ENCODE assay signal across 8 cellular contexts in the genomic region with DNA sequence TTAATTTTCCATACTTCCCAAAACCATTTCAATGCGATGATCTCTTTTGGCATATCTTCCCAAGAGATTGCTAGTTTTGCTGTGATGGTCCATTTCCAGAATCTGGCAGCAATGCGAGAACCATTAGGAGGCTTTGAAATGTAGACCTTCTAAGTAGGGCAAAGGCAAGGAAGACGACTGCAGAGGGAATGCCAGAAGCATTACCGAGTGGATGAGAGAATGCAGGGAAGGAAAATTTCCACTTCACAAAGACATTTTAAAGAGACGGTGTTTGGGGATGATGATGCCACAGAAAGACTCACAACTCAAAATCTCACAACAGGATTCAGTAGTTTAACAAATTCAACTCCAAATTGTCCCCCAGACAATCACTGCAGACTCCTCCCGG.
DNase-seq lines count a peak whose midpoint lies in the region; ATAC-seq and TF ChIP-seq lines count a peak whose summit lies in the region.

No MANE protein-coding gene starts in this region.

- POLR2A ChIA-PET in GM10248 (lab: Yijun Ruan, JAX) = no interaction called here

- H3K27me3 Mint-ChIP-seq in T-helper 1 cell treated with Interleukin-12 subunit alpha and Interleukin-12 subunit beta and Interleukin-4 antibody, amounts not matched to agents 30 μg/mL and 1 μg/mL, for 36 hours (ENCODE audit: low read depth) = no peaks in the 10 kb centered on the region
- H3K27me3 Mint-ChIP-seq in activated naive CD8-positive, alpha-beta T cell treated with anti-CD3 and anti-CD28 coated beads, Interleukin-2, amount 50 U/mL, for 24 hours = peaks cover 3% of the 10 kb centered on the region

- H3K9ac ChIP-seq in iPS-15b (ENCODE audit: low read depth, low read length) = no peak overlapping the region

- peaks cover 20% of the 10 kb centered on the region for H3K4me1 Mint-ChIP-seq in T-helper 1 cell treated with Interleukin-12 subunit alpha and Interleukin-12 subunit beta and Interleukin-4 antibody, amounts not matched to agents 30 μg/mL and 1 μg/mL, for 36 hours (ENCODE audit: low read depth)
- H3K4me1 Mint-ChIP-seq in activated naive CD8-positive, alpha-beta T cell treated with anti-CD3 and anti-CD28 coated beads, Interleukin-2, amount 50 U/mL, for 24 hours = peaks cover 22% of the 10 kb centered on the region

- H3K27ac Mint-ChIP-seq in T-helper 1 cell treated with Interleukin-12 subunit alpha and Interleukin-12 subunit beta and Interleukin-4 antibody, amounts not matched to agents 30 μg/mL and 1 μg/mL, for 36 hours = no peak overlapping the region
- H3K27ac Mint-ChIP-seq in activated naive CD8-positive, alpha-beta T cell treated with anti-CD3 and anti-CD28 coated beads, Interleukin-2, amount 50 U/mL, for 24 hours = no peak overlapping the region

- H3K9me3 ChIP-seq in iPS-15b (ENCODE audit: control insufficient read depth, insufficient read depth, low read length) = no peaks in the 10 kb centered on the region

- peak overlapping the region; percentile 84 for H3K4me3 ChIP-seq in iPS-15b (ENCODE audit: low read depth, low read length)

- peaks cover 3% of the 10 kb centered on the region for H3K4me1 ChIP-seq in iPS-15b (ENCODE audit: control insufficient read depth, insufficient read depth, low read length)

- DNase-seq in T-helper 1 cell = no peak
- no peak for DNase-seq in activated naive CD8-positive, alpha-beta T cell treated with anti-CD3 and anti-CD28 coated beads, Interleukin-2, amount 50 U/mL, for 24 hours
- peak; percentile 48 for DNase-seq in stromal cell of bone marrow (ENCODE audit: low read depth)
- no peak for DNase-seq in GM10248 (ENCODE audit: extremely low spot score)
- no peak for DNase-seq in NCI-H2081 (lab: John Stamatoyannopoulos, UW)

- TF ChIP-seq CTCF in GM10248 (IDR thresholded peaks at IDR 0.05; ENCODE audit: control extremely low read depth, extremely low read depth, low read depth, missing control alignments) = no peak

- no peaks in the 10 kb centered on the region for H3K27me3 ChIP-seq in iPS-15b (ENCODE audit: control insufficient read depth, insufficient read depth, low read length)

- ATAC-seq in activated naive CD8-positive, alpha-beta T cell treated with anti-CD3 and anti-CD28 coated beads, Interleukin-2, amount 50 U/mL, for 24 hours = no peak
- ATAC-seq in HG03378 (IDR thresholded peaks at IDR 0.05; ENCODE audit: unreplicated experiment) = no peak

- H3K4me3 Mint-ChIP-seq in T-helper 1 cell treated with Interleukin-12 subunit alpha and Interleukin-12 subunit beta and Interleukin-4 antibody, amounts not matched to agents 30 μg/mL and 1 μg/mL, for 36 hours = peak overlapping the region; percentile 89
- peak overlapping the region; percentile 87 for H3K4me3 Mint-ChIP-seq in activated naive CD8-positive, alpha-beta T cell treated with anti-CD3 and anti-CD28 coated beads, Interleukin-2, amount 50 U/mL, for 24 hours

- no peaks in the 10 kb centered on the region for H3K9me3 Mint-ChIP-seq in T-helper 1 cell treated with Interleukin-12 subunit alpha and Interleukin-12 subunit beta and Interleukin-4 antibody, amounts not matched to agents 30 μg/mL and 1 μg/mL, for 36 hours
- no peaks in the 10 kb centered on the region for H3K9me3 Mint-ChIP-seq in activated naive CD8-positive, alpha-beta T cell treated with anti-CD3 and anti-CD28 coated beads, Interleukin-2, amount 50 U/mL, for 24 hours

- CTCF ChIA-PET in GM10248 (lab: Yijun Ruan, JAX) = interaction anchor here (0.7 to 1.2 kb wide), 3 partner anchors 10 to 94 kb away, joined by 4 to 6 read pairs (median 6); no protein-coding TSS in a partner anchor

- H3K36me3 ChIP-seq in iPS-15b (ENCODE audit: control insufficient read depth, insufficient read depth, low read length) = no peaks in the 10 kb centered on the region

- no peaks in the 10 kb centered on the region for H3K36me3 Mint-ChIP-seq in T-helper 1 cell treated with Interleukin-12 subunit alpha and Interleukin-12 subunit beta and Interleukin-4 antibody, amounts not matched to agents 30 μg/mL and 1 μg/mL, for 36 hours (ENCODE audit: low read depth)
- no peaks in the 10 kb centered on the region for H3K36me3 Mint-ChIP-seq in activated naive CD8-positive, alpha-beta T cell treated with anti-CD3 and anti-CD28 coated beads, Interleukin-2, amount 50 U/mL, for 24 hours (ENCODE audit: low read depth)
